26 cellular contexts compared by ENCODE assay signal in genomic region chr1:23864801-23865542, GRCh38. TPM values are rescaled to one million over a fixed set of nuclear protein-coding genes. Genes with fewer than 3 reads are reported as not detected.
A peak's percentile ranks its signal among the peaks of the same experiment; 100 is the strongest.
DNase-seq lines count a peak whose midpoint lies in the region; ATAC-seq and TF ChIP-seq lines count a peak whose summit lies in the region.
"Had no signal": no experiment of that assay in that cellular context is flagged by ENCODE, and none has a peak within 500 bp of the region (broad histone marks: within the 10 kb centered on the region; RNA-seq: fewer than 3 reads in every experiment).

No MANE protein-coding gene starts in this region.

- peak overlapping the region in 2 of 3 donors; percentile 14 to 18 for H3K27ac Mint-ChIP-seq in CD4-positive, CD25-positive, alpha-beta regulatory T cell
- no peak overlapping the region for H3K27ac Mint-ChIP-seq in nephron
- H3K27ac Mint-ChIP-seq: activated CD8-positive, alpha-beta memory T cell treated with anti-CD3 and anti-CD28 coated beads, Interleukin-2, amount 10 ng/mL, durations not matched to agents 7 days and 5 days; brain; naive thymus-derived CD4-positive, alpha-beta T cell had no signal

- peaks cover 5% of the 10 kb centered on the region for H3K27me3 Mint-ChIP-seq in CD4-positive, CD25-positive, alpha-beta regulatory T cell
- H3K27me3 Mint-ChIP-seq in nephron (ENCODE audit: low read depth): peaks cover 34% of the 10 kb centered on the region

- DNase-seq in CD4-positive, CD25-positive, alpha-beta regulatory T cell: no peak
- DNase-seq in LHCN-M2 (ENCODE audit: low read depth): peak; percentile 35
- DNase-seq in amniotic epithelial cell (ENCODE audit: low read depth): peak; percentile 64
- DNase-seq in Ammon's horn (ENCODE audit: low spot score): no peak
- DNase-seq: activated CD4-positive, CD25-positive, alpha-beta regulatory T cell; activated naive CD4-positive, alpha-beta T cell; activated T-cell treated with anti-CD3 and anti-CD28 coated beads, Interleukin-2, amount 50 U/mL, for 48 hours; COR-L47; Karpas-422; naive thymus-derived CD4-positive, alpha-beta T cell; NCI-H1092 treated with DMSO at 0.1 percent for 48 hours; NCI-H1930; NCI-H69; spleen had no signal

- no peaks in the 10 kb centered on the region for H3K27me3 ChIP-seq in CD4-positive, CD25-positive, alpha-beta regulatory T cell (ENCODE audit: control insufficient read depth, insufficient read depth, low read length)
- H3K27me3 ChIP-seq: SJSA1, spleen, upper lobe of left lung had no signal

- peaks cover 14% of the 10 kb centered on the region for H3K36me3 Mint-ChIP-seq in CD4-positive, CD25-positive, alpha-beta regulatory T cell
- H3K36me3 Mint-ChIP-seq in nephron (ENCODE audit: low read depth): peaks cover 20% of the 10 kb centered on the region

- H3K4me1 ChIP-seq in CD4-positive, CD25-positive, alpha-beta regulatory T cell (ENCODE audit: control insufficient read depth, insufficient read depth, low read length, poor library complexity, severe bottlenecking): peaks cover 16% of the 10 kb centered on the region

- no peaks in the 10 kb centered on the region for H3K9me3 ChIP-seq in CD4-positive, CD25-positive, alpha-beta regulatory T cell (ENCODE audit: control insufficient read depth in 2 of 2, low read length in 2 of 2)
- H3K9me3 ChIP-seq: A549, SJSA1, spleen, upper lobe of left lung had no signal

- peaks cover 19% of the 10 kb centered on the region for H3K36me3 ChIP-seq in CD4-positive, CD25-positive, alpha-beta regulatory T cell (ENCODE audit: control insufficient read depth, insufficient read depth, low read length)
- H3K36me3 ChIP-seq: SJSA1 had no signal

- H3K4me3 Mint-ChIP-seq in CD4-positive, CD25-positive, alpha-beta regulatory T cell: peak overlapping the region in 2 of 4 donors; percentile 21 to 75
- H3K4me3 Mint-ChIP-seq in nephron: peak overlapping the region in 2 of 3 experiments; percentile 56 to 80
- H3K4me3 Mint-ChIP-seq: activated CD8-positive, alpha-beta memory T cell treated with anti-CD3 and anti-CD28 coated beads, Interleukin-2, amount 10 ng/mL, durations not matched to agents 7 days and 5 days had no signal

- no peak overlapping the region for H3K4me3 ChIP-seq in CD4-positive, CD25-positive, alpha-beta regulatory T cell (ENCODE audit: low read depth, low read length)
- H3K4me3 ChIP-seq: A549, SJSA1, upper lobe of left lung had no signal

- H3K27ac ChIP-seq in CD4-positive, CD25-positive, alpha-beta regulatory T cell (ENCODE audit: insufficient read depth, low read length, poor library complexity, severe bottlenecking): no peak overlapping the region
- H3K27ac ChIP-seq: A549, SJSA1 had no signal

- H3K9me3 Mint-ChIP-seq in CD4-positive, CD25-positive, alpha-beta regulatory T cell: no peaks in the 10 kb centered on the region
- no peaks in the 10 kb centered on the region for H3K9me3 Mint-ChIP-seq in nephron
- H3K9me3 Mint-ChIP-seq: naive thymus-derived CD4-positive, alpha-beta T cell had no signal

- peaks cover 9 to 34% (median 22%) of the 10 kb centered on the region in 4 donors for H3K4me1 Mint-ChIP-seq in CD4-positive, CD25-positive, alpha-beta regulatory T cell
- peaks cover 21% of the 10 kb centered on the region for H3K4me1 Mint-ChIP-seq in nephron

- ATAC-seq in CD4-positive, CD25-positive, alpha-beta regulatory T cell (ENCODE audit: low read depth in 2 of 2): no peak
- ATAC-seq in GM21367 (IDR thresholded peaks at IDR 0.05; ENCODE audit: unreplicated experiment): no peak
- no peak for ATAC-seq in GM19452 (IDR thresholded peaks at IDR 0.05; ENCODE audit: unreplicated experiment)
- ATAC-seq in GM21528 (IDR thresholded peaks at IDR 0.05; ENCODE audit: low FRiP score, unreplicated experiment): no peak
- ATAC-seq: A549; activated CD8-positive, alpha-beta memory T cell treated with anti-CD3 and anti-CD28 coated beads, Interleukin-2, amount 10 ng/mL, durations not matched to agents 7 days and 5 days; left lobe of liver; naive thymus-derived CD4-positive, alpha-beta T cell had no signal

- no peak for TF ChIP-seq CTCF in nephron (IDR thresholded peaks at IDR 0.05; ENCODE audit: unreplicated experiment in 3 of 3)

RNA-seq across cellular contexts. Expression of gene FUCA1, which starts 3.1 kb away (rescaled TPM):
- total RNA-seq in CD4-positive, CD25-positive, alpha-beta regulatory T cell: 5.3 TPM
- polyA plus RNA-seq in CD4-positive, CD25-positive, alpha-beta regulatory T cell: 10 to 100 TPM; 10.3 to 22.6 (median 17.0) TPM
- total RNA-seq in LHCN-M2 (2014; rRNA removed): 17.7 and 20.6 TPM in 2 replicates
- polyA plus RNA-seq in LHCN-M2 (2012): 10.0 TPM

RNA-seq across cellular contexts. Expression of gene HMGCL, which starts 39.7 kb away (rescaled TPM):
- total RNA-seq in CD4-positive, CD25-positive, alpha-beta regulatory T cell: 15.7 TPM
- polyA plus RNA-seq in CD4-positive, CD25-positive, alpha-beta regulatory T cell: 10 to 100 TPM; 36.3 to 40.5 (median 37.4) TPM
- 34.1 and 40.2 TPM in 2 replicates for total RNA-seq in LHCN-M2 (2014; rRNA removed)
- polyA plus RNA-seq in LHCN-M2 (2012): 41.2 TPM

RNA-seq across cellular contexts. Expression of gene CNR2, which starts 48.2 kb away (rescaled TPM):
- 0.15 TPM for total RNA-seq in CD4-positive, CD25-positive, alpha-beta regulatory T cell
- polyA plus RNA-seq in CD4-positive, CD25-positive, alpha-beta regulatory T cell: under 1 TPM in 2 of 4 donors, not detected in 2; 0.03 to 0.05 TPM
- under 0.01 TPM in 1 of 2 replicates, not detected in the other for total RNA-seq in LHCN-M2 (2014; rRNA removed)
- polyA plus RNA-seq in LHCN-M2 (2012): not detected
- total RNA-seq: cerebellum, left lobe of liver, osteocyte had no signal
- polyA plus RNA-seq: A549 had no signal

Comparison
In these comparisons a context has a peak if more than half of its experiments do, and no peak if none do; other contexts are left out.
1. DNase-seq: peak in LHCN-M2 (single experiment) and amniotic epithelial cell (single experiment); none in CD4-positive, CD25-positive, alpha-beta regulatory T cell (0 of 3) and Ammon's horn (single experiment).
2. H3K27ac Mint-ChIP-seq: peak in CD4-positive, CD25-positive, alpha-beta regulatory T cell (2 of 3); none in nephron (0 of 3).